Comparison of ENCODE assay signal across 14 cellular contexts in the genomic region with DNA sequence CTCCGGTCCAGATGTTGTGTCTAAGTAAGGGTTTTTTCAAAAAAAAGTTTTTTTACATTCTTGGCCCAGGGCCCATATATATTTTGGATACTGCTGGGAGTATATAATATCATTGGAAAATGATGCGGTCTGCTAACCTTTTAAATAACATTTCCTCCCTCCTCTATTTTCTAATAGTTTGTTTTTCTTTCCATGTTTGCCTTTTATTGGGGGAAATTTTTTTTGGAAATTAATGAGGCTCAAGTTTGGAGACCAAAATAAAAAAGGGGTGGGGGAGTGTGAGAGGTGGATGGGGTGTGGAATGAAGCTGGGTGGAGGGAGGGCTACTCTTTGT. TPM values are rescaled to one million over a fixed set of nuclear protein-coding genes. Genes with fewer than 3 reads are reported as not detected.
DNase-seq lines count a peak whose midpoint lies in the region; ATAC-seq and TF ChIP-seq lines count a peak whose summit lies in the region.
"Had no signal": no experiment of that assay in that cellular context is flagged by ENCODE, and none has a peak within 500 bp of the region (broad histone marks: within the 10 kb centered on the region; RNA-seq: fewer than 3 reads in every experiment).

No MANE protein-coding gene starts in this region.

- H3K27me3 Mint-ChIP-seq in H9 (ENCODE audit: low read depth) (peaks cover 94% of the 10 kb centered on the region), WTC11 (ENCODE audit: low read depth) (peaks cover 90% of the 10 kb centered on the region)
- peaks cover 66% of the 10 kb centered on the region for H3K27me3 Mint-ChIP-seq in activated CD4-positive, alpha-beta T cell treated with anti-CD3 and anti-CD28 coated beads, Interleukin-2, amount 10 ng/mL, durations not matched to agents 7 days and 5 days

- DNase-seq in H9 (no peak), WTC11 (ENCODE audit: low spot score) (no peak), smooth muscle cell (lab: John Stamatoyannopoulos, UW; ENCODE audit: unreplicated experiment) (no peak), sciatic nerve (ENCODE audit: low spot score) (no peak), NCI-H187 (lab: John Stamatoyannopoulos, UW) (no peak), COLO668 (lab: John Stamatoyannopoulos, UW; ENCODE audit: unreplicated experiment) (no peak)
- DNase-seq in activated CD4-positive, alpha-beta T cell treated with anti-CD3 and anti-CD28 coated beads, Interleukin-2, amount 10 ng/mL, durations not matched to agents 7 days and 5 days, result no peak
- DNase-seq: activated CD4-positive, alpha-beta T cell treated with anti-CD3 and anti-CD28 coated beads, Interleukin-2, amount 50 U/mL, for 4 hours; COR-L47; NCI-H1048; stimulated activated CD4-positive, alpha-beta T cell treated with anti-CD3 and anti-CD28 coated beads, Interleukin-4, amount 100 ng/mL, for 4 hours had no signal

- no peak overlapping the region for H2AK5ac ChIP-seq in H9 (ENCODE audit: insufficient read length, low read length)

- H3K27ac Mint-ChIP-seq in H9 (no peak overlapping the region), WTC11 (no peak overlapping the region; the same call in 1 of the 2 replicates)
- no peak overlapping the region for H3K27ac Mint-ChIP-seq in activated CD4-positive, alpha-beta T cell treated with anti-CD3 and anti-CD28 coated beads, Interleukin-2, amount 10 ng/mL, durations not matched to agents 7 days and 5 days

- H3K23me2 ChIP-seq in H9 (ENCODE audit: insufficient read length, low read depth, low read length, poor library complexity, severe bottlenecking), result peaks cover 22% of the 10 kb centered on the region

- H2BK120ac ChIP-seq in H9 (ENCODE audit: low read depth, low read length, poor library complexity, severe bottlenecking), result no peak overlapping the region

- H3K4me1 Mint-ChIP-seq in H9 (peaks cover 32 to 34% of the 10 kb centered on the region in 2 experiments), WTC11 (peaks cover 29% of the 10 kb centered on the region)
- peaks cover 9% of the 10 kb centered on the region for H3K4me1 Mint-ChIP-seq in activated CD4-positive, alpha-beta T cell treated with anti-CD3 and anti-CD28 coated beads, Interleukin-2, amount 10 ng/mL, durations not matched to agents 7 days and 5 days

- H3K79me2 ChIP-seq in H9 (ENCODE audit: insufficient read depth, low read length), result no peaks in the 10 kb centered on the region
- H3K79me2 ChIP-seq in smooth muscle cell (ENCODE audit: low read depth), result no peaks in the 10 kb centered on the region

- no peaks in the 10 kb centered on the region for H3K79me1 ChIP-seq in H9 (ENCODE audit: insufficient read depth, low read depth, low read length, poor library complexity, severe bottlenecking)

- no peak overlapping the region for H4K5ac ChIP-seq in H9 (ENCODE audit: insufficient read length, low read depth, low read length)

- H3K36me3 Mint-ChIP-seq in H9 (ENCODE audit: insufficient read depth in 1 of 3, low read depth in 3 of 3) (no peaks in the 10 kb centered on the region), WTC11 (no peaks in the 10 kb centered on the region)
- no peaks in the 10 kb centered on the region for H3K36me3 Mint-ChIP-seq in activated CD4-positive, alpha-beta T cell treated with anti-CD3 and anti-CD28 coated beads, Interleukin-2, amount 10 ng/mL, durations not matched to agents 7 days and 5 days (ENCODE audit: low read depth)

- H4K8ac ChIP-seq in H9 (replicated peaks; ENCODE audit: insufficient read length, low read depth, low read length), result no peak overlapping the region

- H3F3A ChIP-seq in smooth muscle cell (ENCODE audit: low read depth), result peaks cover 9% of the 10 kb centered on the region

- no peak overlapping the region for H3K56ac ChIP-seq in H9 (ENCODE audit: insufficient read length, low read depth, low read length)

- H2BK12ac ChIP-seq in H9 (ENCODE audit: insufficient read length, low read depth, low read length), result no peak overlapping the region

- H3K4me1 ChIP-seq in H9 (ENCODE audit: insufficient read depth, low read length) (peaks cover 2% of the 10 kb centered on the region; the same call in 1 of the 2 replicates), iPS-15b (ENCODE audit: control insufficient read depth, insufficient read depth, low read length) (peaks cover 15% of the 10 kb centered on the region), smooth muscle cell (ENCODE audit: low read depth) (peaks cover 27% of the 10 kb centered on the region)

- no peak overlapping the region for H3K4ac ChIP-seq in H9 (ENCODE audit: low read depth, low read length)

- H3K9ac ChIP-seq in H9 (ENCODE audit: extremely low read depth, insufficient read length, low read length), result no peak overlapping the region
- no peak overlapping the region for H3K9ac ChIP-seq in iPS-15b (ENCODE audit: low read depth, low read length)
- no peak overlapping the region for H3K9ac ChIP-seq in smooth muscle cell (ENCODE audit: low read depth)

- H3T11ph ChIP-seq in H9 (ENCODE audit: low read length), result no peak overlapping the region

- no peak overlapping the region for H4K91ac ChIP-seq in H9 (ENCODE audit: insufficient read length, low read depth, low read length)

- H3K27ac ChIP-seq in H9 (ENCODE audit: insufficient read length, low read depth, low read length), result no peak overlapping the region
- peak overlapping the region; percentile 36 for H3K27ac ChIP-seq in smooth muscle cell (ENCODE audit: low read depth)
- H3K27ac ChIP-seq: epithelial cell of prostate had no signal

- H3K4me2 ChIP-seq in H9 (ENCODE audit: insufficient read depth, insufficient read length, low read length), result peak overlapping the region; percentile 64
- H3K4me2 ChIP-seq in smooth muscle cell, result peak overlapping the region; percentile 88

- H3K18ac ChIP-seq in H9 (ENCODE audit: insufficient read length, low read depth, low read length), result no peak overlapping the region

- intact Hi-C loops in sciatic nerve (cut with DNase I), result no loop called here

- H3K4me3 ChIP-seq in iPS-15b (ENCODE audit: low read depth, low read length), result peak overlapping the region; percentile 39
- H3K4me3 ChIP-seq in smooth muscle cell, result peak overlapping the region; percentile 44

- no peak overlapping the region for H2BK20ac ChIP-seq in H9 (ENCODE audit: low read depth, low read length, poor library complexity, severe bottlenecking)

- H4K20me1 ChIP-seq in H9 (ENCODE audit: control insufficient read depth, insufficient read depth, insufficient read length), result no peaks in the 10 kb centered on the region
- no peaks in the 10 kb centered on the region for H4K20me1 ChIP-seq in smooth muscle cell (ENCODE audit: low read depth)

- no peak overlapping the region for H2BK5ac ChIP-seq in H9 (ENCODE audit: insufficient read length, low read length)

- H3K9me3 Mint-ChIP-seq in H9 (peaks cover 0 to 2% of the 10 kb centered on the region in 2 experiments; a peak in 1 of 5 replicates), WTC11 (no peaks in the 10 kb centered on the region)
- no peaks in the 10 kb centered on the region for H3K9me3 Mint-ChIP-seq in activated CD4-positive, alpha-beta T cell treated with anti-CD3 and anti-CD28 coated beads, Interleukin-2, amount 10 ng/mL, durations not matched to agents 7 days and 5 days

- no peak overlapping the region for H2BK15ac ChIP-seq in H9 (ENCODE audit: low read depth, low read length)

- H2AFZ ChIP-seq in H9 (ENCODE audit: low read length) (no peak overlapping the region), smooth muscle cell (ENCODE audit: low read depth) (no peak overlapping the region)

- H3K14ac ChIP-seq in H9 (ENCODE audit: insufficient read depth, low read length), result no peak overlapping the region

- ATAC-seq in WTC11 (no peak), sciatic nerve (no peak)

- H3K9me3 ChIP-seq in H9 (ENCODE audit: control insufficient read depth, low read depth, low read length) (no peaks in the 10 kb centered on the region), iPS-15b (ENCODE audit: control insufficient read depth, insufficient read depth, low read length) (no peaks in the 10 kb centered on the region), smooth muscle cell (replicated peaks; ENCODE audit: low read depth) (no peaks in the 10 kb centered on the region)
- H3K9me3 ChIP-seq: adrenal gland had no signal

- H3K27me3 ChIP-seq in H9 (ENCODE audit: insufficient read depth, low read length), result peaks cover 43% of the 10 kb centered on the region
- peaks cover 79% of the 10 kb centered on the region for H3K27me3 ChIP-seq in iPS-15b (ENCODE audit: control insufficient read depth, insufficient read depth, low read length)
- H3K27me3 ChIP-seq in smooth muscle cell (ENCODE audit: low read depth), result no peaks in the 10 kb centered on the region

- H3K36me3 ChIP-seq in iPS-15b (ENCODE audit: control insufficient read depth, insufficient read depth, low read length), result no peaks in the 10 kb centered on the region
- H3K36me3 ChIP-seq in smooth muscle cell (ENCODE audit: low read depth), result no peaks in the 10 kb centered on the region
- H3K36me3 ChIP-seq: adrenal gland had no signal

- WGBS in H9 (ENCODE audit: extremely low coverage, insufficient read length, low lambda C conversion rate), result no CpG with 5 or more reads among the region's 2 CpGs
- whole genome bisulfite sequencing in smooth muscle cell (ENCODE audit: low lambda C conversion rate), result 10% methylated on average over 2 of the region's 2 CpGs

- POLR2A ChIA-PET in WTC11 (lab: Charles Lee), result no interaction called here
- POLR2A ChIA-PET in activated CD4-positive, alpha-beta T cell treated with anti-CD3 and anti-CD28 coated beads, Interleukin-2, amount 10 ng/mL, durations not matched to agents 7 days and 5 days (lab: Charles Lee), result no interaction called here

- CTCF ChIA-PET in WTC11 (lab: Charles Lee), result interaction anchor here (0.6 to 2.4 kb wide), 5 partner anchors 14 to 99 kb away, joined by 3 to 13 read pairs (median 3); no protein-coding TSS in a partner anchor
- CTCF ChIA-PET in activated CD4-positive, alpha-beta T cell treated with anti-CD3 and anti-CD28 coated beads, Interleukin-2, amount 10 ng/mL, durations not matched to agents 7 days and 5 days (lab: Charles Lee), result no interaction called here

- H3K23ac ChIP-seq in H9 (ENCODE audit: insufficient read length, low read depth, low read length), result no peak overlapping the region

- H3K4me3 Mint-ChIP-seq in H9 (peak overlapping the region; percentile 56 to 77), WTC11 (peak overlapping the region; percentile 69)
- no peak overlapping the region for H3K4me3 Mint-ChIP-seq in activated CD4-positive, alpha-beta T cell treated with anti-CD3 and anti-CD28 coated beads, Interleukin-2, amount 10 ng/mL, durations not matched to agents 7 days and 5 days

- TF ChIP-seq CTCF in H9 (conservative IDR thresholded peaks at IDR 0.05), result no peak
- no peak for TF ChIP-seq CTCF in WTC11 (IDR thresholded peaks at IDR 0.05)
- no peak for TF ChIP-seq CTCF in smooth muscle cell (IDR thresholded peaks at IDR 0.05; ENCODE audit: borderline replicate concordance, insufficient read depth, poor library complexity, severe bottlenecking)

TF ChIP-seq in WTC11, 78 proteins besides CTCF, POLR2A, EP300 and RAD21 (continues in another document):
- TF ChIP-seq RORB (CRISPR knock-in tag; IDR thresholded peaks at IDR 0.05), result no peak

RNA-seq across cellular contexts. Expression of gene FOXP4, which starts 42.8 kb away (rescaled TPM):
- total RNA-seq in H9 (2021) (18.2 and 19.0 TPM in 2 replicates), WTC11 (2021) (19.5 to 36.6 TPM (median 19.8 TPM) in 3 replicates), smooth muscle cell (3.5 and 5.3 TPM in 2 replicates), sciatic nerve (39.2 TPM)
- 31.9 and 35.9 TPM in 2 replicates for polyA plus RNA-seq in smooth muscle cell
- total RNA-seq in activated CD4-positive, alpha-beta T cell treated with anti-CD3 and anti-CD28 coated beads, Interleukin-2, amount 10 ng/mL, durations not matched to agents 7 days and 5 days, result 1 to 10 TPM; 4.8 to 5.3 TPM
